ENCODE assay signal across 7 cellular contexts in genomic region chr10:119595134-119595714, GRCh38. TPM values are rescaled to one million over a fixed set of nuclear protein-coding genes. Genes with fewer than 3 reads are reported as not detected.
DNase-seq lines count a peak whose midpoint lies in the region; ATAC-seq and TF ChIP-seq lines count a peak whose summit lies in the region.

No MANE protein-coding gene starts in this region.

- peak overlapping the region; percentile 83 for H3K4me2 ChIP-seq in GM23338

- DNase-seq in GM23338 (ENCODE audit: low spot score) (peak; percentile 48), SJCRH30 (no peak), fibroblast of peridontal ligament (ENCODE audit: extremely low read depth) (peak; percentile 58), renal cortical epithelial cell (ENCODE audit: low read depth) (peak; percentile 80), HuH-7 (ENCODE audit: low spot score) (no peak), COLO829 (ENCODE audit: low spot score) (no peak)

- peaks cover 16% of the 10 kb centered on the region for H3K9me3 Mint-ChIP-seq in GM23338

- H3K9me3 ChIP-seq in SJCRH30 (replicated peaks) = no peaks in the 10 kb centered on the region

- H3K27ac ChIP-seq in GM23338 (ENCODE audit: low read depth) (0 out of 2 replicates have a peak overlapping the region, but pooled peaks have one; percentile 4), SJCRH30 (peak overlapping the region; percentile 94)

- H3F3A ChIP-seq in GM23338 (replicated peaks; ENCODE audit: low read depth) = no peaks in the 10 kb centered on the region

- ATAC-seq in GM23338 (no peak), HG03095 (IDR thresholded peaks at IDR 0.05; ENCODE audit: unreplicated experiment) (no peak)

- peak overlapping the region; percentile 91 for H3K4me3 Mint-ChIP-seq in GM23338

- TF ChIP-seq CTCF in GM23338 (conservative IDR thresholded peaks at IDR 0.05; ENCODE audit: low read depth in 2 of 2) = no peak

- H3K27me3 Mint-ChIP-seq in GM23338 (ENCODE audit: insufficient read depth, low read depth, poor library complexity) = peaks cover 5% of the 10 kb centered on the region

- H3K4me1 Mint-ChIP-seq in GM23338 = peaks cover 30% of the 10 kb centered on the region

- peak overlapping the region; percentile 90 for H3K27ac Mint-ChIP-seq in GM23338

- H4K20me1 ChIP-seq in GM23338 (replicated peaks; ENCODE audit: insufficient read depth) = peaks cover 43% of the 10 kb centered on the region

- no peak overlapping the region for H2AFZ ChIP-seq in GM23338

- peaks cover 43% of the 10 kb centered on the region for H3K36me3 Mint-ChIP-seq in GM23338 (ENCODE audit: low read depth)

- H3K36me3 ChIP-seq in GM23338 (ENCODE audit: insufficient read depth) = peaks cover 9% of the 10 kb centered on the region; the same call in 1 of the 2 replicates
- H3K36me3 ChIP-seq in SJCRH30 = peaks cover 40% of the 10 kb centered on the region

- peaks cover 60% of the 10 kb centered on the region for H3K79me2 ChIP-seq in GM23338 (replicated peaks; ENCODE audit: insufficient read depth)

- H3K27me3 ChIP-seq in GM23338 (ENCODE audit: insufficient read depth) = no peaks in the 10 kb centered on the region
- no peaks in the 10 kb centered on the region for H3K27me3 ChIP-seq in SJCRH30

- peak overlapping the region; percentile 73 for H3K4me3 ChIP-seq in GM23338
- peak overlapping the region; percentile 93 for H3K4me3 ChIP-seq in SJCRH30

- no peaks in the 10 kb centered on the region for H3K9me2 ChIP-seq in GM23338 (ENCODE audit: insufficient read depth)

- H3K4me1 ChIP-seq in GM23338 (ENCODE audit: insufficient read depth) = peaks cover 22% of the 10 kb centered on the region
- H3K4me1 ChIP-seq in SJCRH30 = peaks cover 7% of the 10 kb centered on the region

TF ChIP-seq in GM23338, 12 proteins besides CTCF, POLR2A, EP300 and RAD21:
- TF ChIP-seq REST (IDR thresholded peaks at IDR 0.05; ENCODE audit: unreplicated experiment) = no peak
- TF ChIP-seq ZNF462 (CRISPR knock-in tag; IDR thresholded peaks at IDR 0.05) = no peak
- TF ChIP-seq EZH2 (IDR thresholded peaks at IDR 0.05; ENCODE audit: low read depth, unreplicated experiment) = no peak
- TF ChIP-seq ZNF114 (CRISPR knock-in tag; IDR thresholded peaks at IDR 0.05) = no peak
- TF ChIP-seq EZH2phosphoT487 (IDR thresholded peaks at IDR 0.05; ENCODE audit: unreplicated experiment) = no peak
- TF ChIP-seq ZNF331 (CRISPR knock-in tag; IDR thresholded peaks at IDR 0.05; ENCODE audit: low read depth) = no peak
- TF ChIP-seq STAT1 (IDR thresholded peaks at IDR 0.05; ENCODE audit: unreplicated experiment) = no peak
- no peak for TF ChIP-seq POLR2AphosphoS5 (IDR thresholded peaks at IDR 0.05; ENCODE audit: low read depth)

RNA-seq across cellular contexts. Expression of gene TIAL1, which starts 1.5 kb away (rescaled TPM):
- 103 and 131 TPM in 2 replicates for total RNA-seq in GM23338 (2014; rRNA removed; shearing (Covaris generic))
- polyA plus RNA-seq in GM23338 (2016; fragmentation: Nextera tagmentation; extraction: Ambion mirVana) = 87.5 and 92.6 TPM in 2 replicates
- 78.8 and 97.6 TPM in 2 replicates for total RNA-seq in SJCRH30 (2014; rRNA removed; shearing (Covaris generic))
- 22.9 and 103 TPM in 2 replicates for total RNA-seq in renal cortical epithelial cell

RNA-seq across cellular contexts. Expression of gene RGS10, which starts 52.7 kb away (rescaled TPM):
- 16.8 and 18.4 TPM in 2 replicates for total RNA-seq in GM23338 (2014; rRNA removed; shearing (Covaris generic))
- polyA plus RNA-seq in GM23338 (2016; fragmentation: Nextera tagmentation; extraction: Ambion mirVana) = 26.8 and 27.5 TPM in 2 replicates
- not detected in 2 replicates for total RNA-seq in SJCRH30 (2014; rRNA removed; shearing (Covaris generic))
- 26.5 and 80.2 TPM in 2 replicates for total RNA-seq in renal cortical epithelial cell

RNA-seq across cellular contexts. Expression of gene BAG3, which starts 56.0 kb away (rescaled TPM):
- 8.2 TPM in 2 replicates for total RNA-seq in GM23338 (2014; rRNA removed; shearing (Covaris generic))
- polyA plus RNA-seq in GM23338 (2016; fragmentation: Nextera tagmentation; extraction: Ambion mirVana) = 8.4 and 8.6 TPM in 2 replicates
- total RNA-seq in SJCRH30 (2014; rRNA removed; shearing (Covaris generic)) = 12.5 and 13.4 TPM in 2 replicates
- total RNA-seq in renal cortical epithelial cell = 6.3 and 26.8 TPM in 2 replicates

Comparison
In these comparisons a context has a peak if more than half of its experiments do, and no peak if none do; other contexts are left out.
1. DNase-seq: peak in GM23338 (single experiment), fibroblast of peridontal ligament (single experiment) and renal cortical epithelial cell (single experiment); none in SJCRH30 (0 of 2), HuH-7 (single experiment) and COLO829 (single experiment).
2. RNA of gene RGS10, which starts 52.7 kb away (total RNA-seq): 26.5 to 80.2 TPM in renal cortical epithelial cell and 16.8 to 18.4 TPM in GM23338; not detected in SJCRH30; every median in the first group is over 10 times any median in the second.